In the genomic region with DNA sequence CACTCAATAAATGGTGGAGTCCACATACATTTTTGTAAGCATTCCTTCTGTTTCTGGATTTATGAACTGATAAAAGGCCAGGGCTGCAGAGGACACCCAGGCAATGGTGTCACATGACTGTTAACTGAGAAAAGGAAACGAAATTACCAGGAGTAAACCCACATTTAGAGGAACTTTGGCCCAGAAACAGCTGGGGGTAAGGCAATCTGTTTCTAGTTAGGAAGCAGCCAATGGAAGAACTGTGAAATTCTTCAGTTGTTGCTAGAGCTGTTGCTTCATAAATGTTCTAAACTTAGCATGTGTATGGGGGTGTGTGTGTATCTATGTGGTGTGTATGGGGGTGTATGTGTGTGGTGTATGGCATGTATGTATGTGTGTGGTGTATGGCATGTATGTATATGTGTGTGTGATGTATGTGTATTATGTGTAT, we compare ENCODE assay signal across 1 cellular context.
A peak's percentile ranks its signal among the peaks of the same experiment; 100 is the strongest.
TF ChIP-seq lines count a peak whose summit lies in the region.

No MANE protein-coding gene starts in this region.

TF ChIP-seq in GM12878, 131 proteins besides CTCF, POLR2A, EP300 and RAD21 (continued from another document and continues in another):
- TF ChIP-seq, protein P1, sequence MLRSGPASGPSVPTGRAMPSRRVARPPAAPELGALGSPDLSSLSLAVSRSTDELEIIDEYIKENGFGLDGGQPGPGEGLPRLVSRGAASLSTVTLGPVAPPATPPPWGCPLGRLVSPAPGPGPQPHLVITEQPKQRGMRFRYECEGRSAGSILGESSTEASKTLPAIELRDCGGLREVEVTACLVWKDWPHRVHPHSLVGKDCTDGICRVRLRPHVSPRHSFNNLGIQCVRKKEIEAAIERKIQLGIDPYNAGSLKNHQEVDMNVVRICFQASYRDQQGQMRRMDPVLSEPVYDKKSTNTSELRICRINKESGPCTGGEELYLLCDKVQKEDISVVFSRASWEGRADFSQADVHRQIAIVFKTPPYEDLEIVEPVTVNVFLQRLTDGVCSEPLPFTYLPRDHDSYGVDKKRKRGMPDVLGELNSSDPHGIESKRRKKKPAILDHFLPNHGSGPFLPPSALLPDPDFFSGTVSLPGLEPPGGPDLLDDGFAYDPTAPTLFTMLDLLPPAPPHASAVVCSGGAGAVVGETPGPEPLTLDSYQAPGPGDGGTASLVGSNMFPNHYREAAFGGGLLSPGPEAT (IDR thresholded peaks at IDR 0.05; ENCODE audit: low read depth) = 0 out of 2 replicates have a peak, but pooled peaks have one; percentile 16
- TF ChIP-seq, protein P2, sequence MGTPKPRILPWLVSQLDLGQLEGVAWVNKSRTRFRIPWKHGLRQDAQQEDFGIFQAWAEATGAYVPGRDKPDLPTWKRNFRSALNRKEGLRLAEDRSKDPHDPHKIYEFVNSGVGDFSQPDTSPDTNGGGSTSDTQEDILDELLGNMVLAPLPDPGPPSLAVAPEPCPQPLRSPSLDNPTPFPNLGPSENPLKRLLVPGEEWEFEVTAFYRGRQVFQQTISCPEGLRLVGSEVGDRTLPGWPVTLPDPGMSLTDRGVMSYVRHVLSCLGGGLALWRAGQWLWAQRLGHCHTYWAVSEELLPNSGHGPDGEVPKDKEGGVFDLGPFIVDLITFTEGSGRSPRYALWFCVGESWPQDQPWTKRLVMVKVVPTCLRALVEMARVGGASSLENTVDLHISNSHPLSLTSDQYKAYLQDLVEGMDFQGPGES (IDR thresholded peaks at IDR 0.05) = no peak
- TF ChIP-seq CEBPB (IDR thresholded peaks at IDR 0.05; ENCODE audit: borderline replicate concordance in 1 of 2, low read depth in 2 of 2, low read length in 2 of 2) = no peak
- TF ChIP-seq, protein P3, sequence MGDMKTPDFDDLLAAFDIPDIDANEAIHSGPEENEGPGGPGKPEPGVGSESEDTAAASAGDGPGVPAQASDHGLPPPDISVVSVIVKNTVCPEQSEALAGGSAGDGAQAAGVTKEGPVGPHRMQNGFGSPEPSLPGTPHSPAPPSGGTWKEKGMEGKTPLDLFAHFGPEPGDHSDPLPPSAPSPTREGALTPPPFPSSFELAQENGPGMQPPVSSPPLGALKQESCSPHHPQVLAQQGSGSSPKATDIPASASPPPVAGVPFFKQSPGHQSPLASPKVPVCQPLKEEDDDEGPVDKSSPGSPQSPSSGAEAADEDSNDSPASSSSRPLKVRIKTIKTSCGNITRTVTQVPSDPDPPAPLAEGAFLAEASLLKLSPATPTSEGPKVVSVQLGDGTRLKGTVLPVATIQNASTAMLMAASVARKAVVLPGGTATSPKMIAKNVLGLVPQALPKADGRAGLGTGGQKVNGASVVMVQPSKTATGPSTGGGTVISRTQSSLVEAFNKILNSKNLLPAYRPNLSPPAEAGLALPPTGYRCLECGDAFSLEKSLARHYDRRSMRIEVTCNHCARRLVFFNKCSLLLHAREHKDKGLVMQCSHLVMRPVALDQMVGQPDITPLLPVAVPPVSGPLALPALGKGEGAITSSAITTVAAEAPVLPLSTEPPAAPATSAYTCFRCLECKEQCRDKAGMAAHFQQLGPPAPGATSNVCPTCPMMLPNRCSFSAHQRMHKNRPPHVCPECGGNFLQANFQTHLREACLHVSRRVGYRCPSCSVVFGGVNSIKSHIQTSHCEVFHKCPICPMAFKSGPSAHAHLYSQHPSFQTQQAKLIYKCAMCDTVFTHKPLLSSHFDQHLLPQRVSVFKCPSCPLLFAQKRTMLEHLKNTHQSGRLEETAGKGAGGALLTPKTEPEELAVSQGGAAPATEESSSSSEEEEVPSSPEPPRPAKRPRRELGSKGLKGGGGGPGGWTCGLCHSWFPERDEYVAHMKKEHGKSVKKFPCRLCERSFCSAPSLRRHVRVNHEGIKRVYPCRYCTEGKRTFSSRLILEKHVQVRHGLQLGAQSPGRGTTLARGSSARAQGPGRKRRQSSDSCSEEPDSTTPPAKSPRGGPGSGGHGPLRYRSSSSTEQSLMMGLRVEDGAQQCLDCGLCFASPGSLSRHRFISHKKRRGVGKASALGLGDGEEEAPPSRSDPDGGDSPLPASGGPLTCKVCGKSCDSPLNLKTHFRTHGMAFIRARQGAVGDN (IDR thresholded peaks at IDR 0.05) = no peak
- TF ChIP-seq, protein P4, sequence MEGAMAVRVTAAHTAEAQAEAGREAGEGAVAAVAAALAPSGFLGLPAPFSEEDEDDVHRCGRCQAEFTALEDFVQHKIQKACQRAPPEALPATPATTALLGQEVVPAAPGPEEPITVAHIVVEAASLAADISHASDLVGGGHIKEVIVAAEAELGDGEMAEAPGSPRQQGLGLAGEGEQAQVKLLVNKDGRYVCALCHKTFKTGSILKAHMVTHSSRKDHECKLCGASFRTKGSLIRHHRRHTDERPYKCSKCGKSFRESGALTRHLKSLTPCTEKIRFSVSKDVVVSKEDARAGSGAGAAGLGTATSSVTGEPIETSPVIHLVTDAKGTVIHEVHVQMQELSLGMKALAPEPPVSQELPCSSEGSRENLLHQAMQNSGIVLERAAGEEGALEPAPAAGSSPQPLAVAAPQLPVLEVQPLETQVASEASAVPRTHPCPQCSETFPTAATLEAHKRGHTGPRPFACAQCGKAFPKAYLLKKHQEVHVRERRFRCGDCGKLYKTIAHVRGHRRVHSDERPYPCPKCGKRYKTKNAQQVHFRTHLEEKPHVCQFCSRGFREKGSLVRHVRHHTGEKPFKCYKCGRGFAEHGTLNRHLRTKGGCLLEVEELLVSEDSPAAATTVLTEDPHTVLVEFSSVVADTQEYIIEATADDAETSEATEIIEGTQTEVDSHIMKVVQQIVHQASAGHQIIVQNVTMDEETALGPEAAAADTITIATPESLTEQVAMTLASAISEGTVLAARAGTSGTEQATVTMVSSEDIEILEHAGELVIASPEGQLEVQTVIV (IDR thresholded peaks at IDR 0.05; ENCODE audit: borderline replicate concordance, partially characterized antibody) = no peak
- TF ChIP-seq, protein P5, sequence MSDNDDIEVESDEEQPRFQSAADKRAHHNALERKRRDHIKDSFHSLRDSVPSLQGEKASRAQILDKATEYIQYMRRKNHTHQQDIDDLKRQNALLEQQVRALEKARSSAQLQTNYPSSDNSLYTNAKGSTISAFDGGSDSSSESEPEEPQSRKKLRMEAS (IDR thresholded peaks at IDR 0.05; ENCODE audit: low read depth, low read length) = no peak
- TF ChIP-seq TCF12 (IDR thresholded peaks at IDR 0.05; ENCODE audit: low read depth, low read length) = no peak
- no peak for TF ChIP-seq SIN3A (IDR thresholded peaks at IDR 0.05; ENCODE audit: low read depth, low read length)
- no peak for TF ChIP-seq LARP7 (IDR thresholded peaks at IDR 0.05)
- peak; percentile 64 to 65; a peak in 2 of 4 replicates for TF ChIP-seq IKZF2 (IDR thresholded peaks at IDR 0.05)
- no peak for TF ChIP-seq HCFC1 (IDR thresholded peaks at IDR 0.05; ENCODE audit: low read length)
- TF ChIP-seq SPI1 (IDR thresholded peaks at IDR 0.05; ENCODE audit: borderline replicate concordance, insufficient read depth, low read depth, low read length) = no peak
- TF ChIP-seq, protein P6, sequence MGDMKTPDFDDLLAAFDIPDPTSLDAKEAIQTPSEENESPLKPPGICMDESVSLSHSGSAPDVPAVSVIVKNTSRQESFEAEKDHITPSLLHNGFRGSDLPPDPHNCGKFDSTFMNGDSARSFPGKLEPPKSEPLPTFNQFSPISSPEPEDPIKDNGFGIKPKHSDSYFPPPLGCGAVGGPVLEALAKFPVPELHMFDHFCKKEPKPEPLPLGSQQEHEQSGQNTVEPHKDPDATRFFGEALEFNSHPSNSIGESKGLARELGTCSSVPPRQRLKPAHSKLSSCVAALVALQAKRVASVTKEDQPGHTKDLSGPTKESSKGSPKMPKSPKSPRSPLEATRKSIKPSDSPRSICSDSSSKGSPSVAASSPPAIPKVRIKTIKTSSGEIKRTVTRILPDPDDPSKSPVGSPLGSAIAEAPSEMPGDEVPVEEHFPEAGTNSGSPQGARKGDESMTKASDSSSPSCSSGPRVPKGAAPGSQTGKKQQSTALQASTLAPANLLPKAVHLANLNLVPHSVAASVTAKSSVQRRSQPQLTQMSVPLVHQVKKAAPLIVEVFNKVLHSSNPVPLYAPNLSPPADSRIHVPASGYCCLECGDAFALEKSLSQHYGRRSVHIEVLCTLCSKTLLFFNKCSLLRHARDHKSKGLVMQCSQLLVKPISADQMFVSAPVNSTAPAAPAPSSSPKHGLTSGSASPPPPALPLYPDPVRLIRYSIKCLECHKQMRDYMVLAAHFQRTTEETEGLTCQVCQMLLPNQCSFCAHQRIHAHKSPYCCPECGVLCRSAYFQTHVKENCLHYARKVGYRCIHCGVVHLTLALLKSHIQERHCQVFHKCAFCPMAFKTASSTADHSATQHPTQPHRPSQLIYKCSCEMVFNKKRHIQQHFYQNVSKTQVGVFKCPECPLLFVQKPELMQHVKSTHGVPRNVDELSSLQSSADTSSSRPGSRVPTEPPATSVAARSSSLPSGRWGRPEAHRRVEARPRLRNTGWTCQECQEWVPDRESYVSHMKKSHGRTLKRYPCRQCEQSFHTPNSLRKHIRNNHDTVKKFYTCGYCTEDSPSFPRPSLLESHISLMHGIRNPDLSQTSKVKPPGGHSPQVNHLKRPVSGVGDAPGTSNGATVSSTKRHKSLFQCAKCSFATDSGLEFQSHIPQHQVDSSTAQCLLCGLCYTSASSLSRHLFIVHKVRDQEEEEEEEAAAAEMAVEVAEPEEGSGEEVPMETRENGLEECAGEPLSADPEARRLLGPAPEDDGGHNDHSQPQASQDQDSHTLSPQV (IDR thresholded peaks at IDR 0.05) = no peak
- TF ChIP-seq POU2F2 (IDR thresholded peaks at IDR 0.05; ENCODE audit: borderline replicate concordance, low read depth, low read length) = no peak
- no peak for TF ChIP-seq IRF4 (IDR thresholded peaks at IDR 0.05; ENCODE audit: low read depth, low read length)
- no peak for TF ChIP-seq MXI1 (IDR thresholded peaks at IDR 0.05; ENCODE audit: low read depth, low read length)
- no peak for TF ChIP-seq PML (IDR thresholded peaks at IDR 0.05; ENCODE audit: low read length)
- TF ChIP-seq CHD1 (IDR thresholded peaks at IDR 0.05; ENCODE audit: low read depth, low read length) = no peak
- TF ChIP-seq, protein P7, sequence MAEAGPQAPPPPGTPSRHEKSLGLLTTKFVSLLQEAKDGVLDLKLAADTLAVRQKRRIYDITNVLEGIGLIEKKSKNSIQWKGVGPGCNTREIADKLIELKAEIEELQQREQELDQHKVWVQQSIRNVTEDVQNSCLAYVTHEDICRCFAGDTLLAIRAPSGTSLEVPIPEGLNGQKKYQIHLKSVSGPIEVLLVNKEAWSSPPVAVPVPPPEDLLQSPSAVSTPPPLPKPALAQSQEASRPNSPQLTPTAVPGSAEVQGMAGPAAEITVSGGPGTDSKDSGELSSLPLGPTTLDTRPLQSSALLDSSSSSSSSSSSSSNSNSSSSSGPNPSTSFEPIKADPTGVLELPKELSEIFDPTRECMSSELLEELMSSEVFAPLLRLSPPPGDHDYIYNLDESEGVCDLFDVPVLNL (IDR thresholded peaks at IDR 0.05; ENCODE audit: low read depth, low read length) = no peak
- TF ChIP-seq ZNF384 (IDR thresholded peaks at IDR 0.05; ENCODE audit: borderline replicate concordance, low read depth, low read length) = no peak
- no peak for TF ChIP-seq ZNF217 (IDR thresholded peaks at IDR 0.05)
- TF ChIP-seq HDGF (IDR thresholded peaks at IDR 0.05) = peak; percentile 79
- TF ChIP-seq, protein P8, sequence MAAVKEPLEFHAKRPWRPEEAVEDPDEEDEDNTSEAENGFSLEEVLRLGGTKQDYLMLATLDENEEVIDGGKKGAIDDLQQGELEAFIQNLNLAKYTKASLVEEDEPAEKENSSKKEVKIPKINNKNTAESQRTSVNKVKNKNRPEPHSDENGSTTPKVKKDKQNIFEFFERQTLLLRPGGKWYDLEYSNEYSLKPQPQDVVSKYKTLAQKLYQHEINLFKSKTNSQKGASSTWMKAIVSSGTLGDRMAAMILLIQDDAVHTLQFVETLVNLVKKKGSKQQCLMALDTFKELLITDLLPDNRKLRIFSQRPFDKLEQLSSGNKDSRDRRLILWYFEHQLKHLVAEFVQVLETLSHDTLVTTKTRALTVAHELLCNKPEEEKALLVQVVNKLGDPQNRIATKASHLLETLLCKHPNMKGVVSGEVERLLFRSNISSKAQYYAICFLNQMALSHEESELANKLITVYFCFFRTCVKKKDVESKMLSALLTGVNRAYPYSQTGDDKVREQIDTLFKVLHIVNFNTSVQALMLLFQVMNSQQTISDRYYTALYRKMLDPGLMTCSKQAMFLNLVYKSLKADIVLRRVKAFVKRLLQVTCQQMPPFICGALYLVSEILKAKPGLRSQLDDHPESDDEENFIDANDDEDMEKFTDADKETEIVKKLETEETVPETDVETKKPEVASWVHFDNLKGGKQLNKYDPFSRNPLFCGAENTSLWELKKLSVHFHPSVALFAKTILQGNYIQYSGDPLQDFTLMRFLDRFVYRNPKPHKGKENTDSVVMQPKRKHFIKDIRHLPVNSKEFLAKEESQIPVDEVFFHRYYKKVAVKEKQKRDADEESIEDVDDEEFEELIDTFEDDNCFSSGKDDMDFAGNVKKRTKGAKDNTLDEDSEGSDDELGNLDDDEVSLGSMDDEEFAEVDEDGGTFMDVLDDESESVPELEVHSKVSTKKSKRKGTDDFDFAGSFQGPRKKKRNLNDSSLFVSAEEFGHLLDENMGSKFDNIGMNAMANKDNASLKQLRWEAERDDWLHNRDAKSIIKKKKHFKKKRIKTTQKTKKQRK (IDR thresholded peaks at IDR 0.05; ENCODE audit: low read depth, low read length) = no peak
- TF ChIP-seq ESRRA (IDR thresholded peaks at IDR 0.05; ENCODE audit: low read length) = no peak
- TF ChIP-seq NR2C1 (IDR thresholded peaks at IDR 0.05) = no peak
- TF ChIP-seq, protein P9, sequence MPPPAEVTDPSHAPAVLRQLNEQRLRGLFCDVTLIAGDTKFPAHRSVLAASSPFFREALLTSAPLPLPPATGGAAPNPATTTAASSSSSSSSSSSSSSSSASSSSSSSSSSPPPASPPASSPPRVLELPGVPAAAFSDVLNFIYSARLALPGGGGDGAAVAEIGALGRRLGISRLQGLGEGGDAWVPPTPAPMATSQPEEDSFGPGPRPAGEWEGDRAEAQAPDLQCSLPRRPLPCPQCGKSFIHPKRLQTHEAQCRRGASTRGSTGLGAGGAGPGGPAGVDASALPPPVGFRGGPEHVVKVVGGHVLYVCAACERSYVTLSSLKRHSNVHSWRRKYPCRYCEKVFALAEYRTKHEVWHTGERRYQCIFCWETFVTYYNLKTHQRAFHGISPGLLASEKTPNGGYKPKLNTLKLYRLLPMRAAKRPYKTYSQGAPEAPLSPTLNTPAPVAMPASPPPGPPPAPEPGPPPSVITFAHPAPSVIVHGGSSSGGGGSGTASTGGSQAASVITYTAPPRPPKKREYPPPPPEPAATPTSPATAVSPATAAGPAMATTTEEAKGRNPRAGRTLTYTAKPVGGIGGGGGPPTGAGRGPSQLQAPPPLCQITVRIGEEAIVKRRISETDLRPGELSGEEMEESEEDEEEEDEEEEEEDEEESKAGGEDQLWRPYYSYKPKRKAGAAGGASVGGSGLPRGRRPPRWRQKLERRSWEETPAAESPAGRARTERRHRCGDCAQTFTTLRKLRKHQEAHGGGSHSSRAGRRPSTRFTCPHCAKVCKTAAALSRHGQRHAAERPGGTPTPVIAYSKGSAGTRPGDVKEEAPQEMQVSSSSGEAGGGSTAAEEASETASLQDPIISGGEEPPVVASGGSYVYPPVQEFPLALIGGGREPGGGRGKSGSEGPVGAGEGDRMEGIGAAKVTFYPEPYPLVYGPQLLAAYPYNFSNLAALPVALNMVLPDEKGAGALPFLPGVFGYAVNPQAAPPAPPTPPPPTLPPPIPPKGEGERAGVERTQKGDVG (CRISPR knock-in tag; IDR thresholded peaks at IDR 0.05) = no peak
